Comparison of ENCODE assay signal across 8 cellular contexts in the genomic region with DNA sequence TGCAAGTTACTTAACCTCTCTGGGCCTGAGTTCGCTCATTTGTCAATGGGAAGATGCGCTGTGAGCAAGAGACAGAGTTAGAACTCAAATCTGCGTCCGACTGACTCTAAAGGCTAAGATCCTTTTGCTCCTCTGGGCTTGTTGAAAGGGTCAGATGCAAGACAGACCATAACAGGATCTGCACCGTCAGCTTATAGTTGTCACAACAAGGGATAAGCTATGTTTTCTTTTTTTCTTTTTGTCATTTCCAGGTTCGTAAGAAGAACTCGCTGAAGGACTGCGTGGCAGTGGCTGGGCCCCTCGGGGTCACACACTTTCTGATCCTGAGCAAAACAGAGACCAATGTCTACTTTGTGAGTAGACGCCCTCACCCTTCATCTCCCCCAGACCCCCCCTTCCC. TPM values are rescaled to one million over a fixed set of nuclear protein-coding genes. Genes with fewer than 3 reads are reported as not detected.
A peak's percentile ranks its signal among the peaks of the same experiment; 100 is the strongest.
DNase-seq lines count a peak whose midpoint lies in the region; ATAC-seq and TF ChIP-seq lines count a peak whose summit lies in the region.

No MANE protein-coding gene starts in this region.

- CTCF ChIA-PET in activated CD4-positive, alpha-beta T cell treated with anti-CD3 and anti-CD28 coated beads, Interleukin-2, amount 10 ng/mL, durations not matched to agents 7 days and 5 days (lab: Charles Lee) = interaction anchor here (0.7 to 2.5 kb wide), 7 partner anchors 9 to 166 kb away, joined by 3 to 13 read pairs (median 6); a partner anchor contains a TSS

- no peak for TF ChIP-seq CTCF in suprapubic skin (IDR thresholded peaks at IDR 0.05)

- peak overlapping the region; percentile 75 for H3K4me3 ChIP-seq in suprapubic skin

- no peaks in the 10 kb centered on the region for H3K9me3 Mint-ChIP-seq in activated CD4-positive, alpha-beta T cell treated with anti-CD3 and anti-CD28 coated beads, Interleukin-2, amount 10 ng/mL, durations not matched to agents 7 days and 5 days
- no peaks in the 10 kb centered on the region for H3K9me3 Mint-ChIP-seq in activated T-helper 2 cell treated with anti-CD3 and anti-CD28 coated beads, Interferon-gamma antibody, Interleukin-2, Interleukin-4, amounts not matched to agents 10 μg/mL and 5 μg/mL and 100 μg/mL, durations not matched to agents 14 hours and 24 hours and 36 hours
- no peaks in the 10 kb centered on the region for H3K9me3 Mint-ChIP-seq in immature natural killer cell

- no peak for TF ChIP-seq POLR2A in suprapubic skin (IDR thresholded peaks at IDR 0.05)

- no peaks in the 10 kb centered on the region for H3K27me3 ChIP-seq in suprapubic skin

- WGBS in suprapubic skin = 81% methylated on average over 10 of the region's 10 CpGs

- TF ChIP-seq EP300 in suprapubic skin (IDR thresholded peaks at IDR 0.05) = no peak

- H3K27ac Mint-ChIP-seq in activated CD4-positive, alpha-beta T cell treated with anti-CD3 and anti-CD28 coated beads, Interleukin-2, amount 10 ng/mL, durations not matched to agents 7 days and 5 days = peak overlapping the region; percentile 95
- peak overlapping the region; percentile 69 for H3K27ac Mint-ChIP-seq in activated T-helper 2 cell treated with anti-CD3 and anti-CD28 coated beads, Interferon-gamma antibody, Interleukin-2, Interleukin-4, amounts not matched to agents 10 μg/mL and 5 μg/mL and 100 μg/mL, durations not matched to agents 14 hours and 24 hours and 36 hours
- H3K27ac Mint-ChIP-seq in immature natural killer cell = peak overlapping the region; percentile 88 to 100 (median 92)

- peaks cover 43% of the 10 kb centered on the region for H3K36me3 ChIP-seq in suprapubic skin

- peaks cover 72% of the 10 kb centered on the region for H3K4me1 Mint-ChIP-seq in activated CD4-positive, alpha-beta T cell treated with anti-CD3 and anti-CD28 coated beads, Interleukin-2, amount 10 ng/mL, durations not matched to agents 7 days and 5 days
- H3K4me1 Mint-ChIP-seq in activated T-helper 2 cell treated with anti-CD3 and anti-CD28 coated beads, Interferon-gamma antibody, Interleukin-2, Interleukin-4, amounts not matched to agents 10 μg/mL and 5 μg/mL and 100 μg/mL, durations not matched to agents 14 hours and 24 hours and 36 hours (ENCODE audit: low read depth) = peaks cover 54% of the 10 kb centered on the region
- peaks cover 68 to 72% of the 10 kb centered on the region in 2 donors for H3K4me1 Mint-ChIP-seq in immature natural killer cell

- peaks cover 37% of the 10 kb centered on the region for H3K36me3 Mint-ChIP-seq in activated CD4-positive, alpha-beta T cell treated with anti-CD3 and anti-CD28 coated beads, Interleukin-2, amount 10 ng/mL, durations not matched to agents 7 days and 5 days (ENCODE audit: low read depth)
- peaks cover 53% of the 10 kb centered on the region for H3K36me3 Mint-ChIP-seq in activated T-helper 2 cell treated with anti-CD3 and anti-CD28 coated beads, Interferon-gamma antibody, Interleukin-2, Interleukin-4, amounts not matched to agents 10 μg/mL and 5 μg/mL and 100 μg/mL, durations not matched to agents 14 hours and 24 hours and 36 hours (ENCODE audit: low read depth)
- H3K36me3 Mint-ChIP-seq in immature natural killer cell = peaks cover 3 to 19% (median 6%) of the 10 kb centered on the region in 3 donors

- H3K4me3 Mint-ChIP-seq in activated CD4-positive, alpha-beta T cell treated with anti-CD3 and anti-CD28 coated beads, Interleukin-2, amount 10 ng/mL, durations not matched to agents 7 days and 5 days = peak overlapping the region; percentile 83
- peak overlapping the region; percentile 95 for H3K4me3 Mint-ChIP-seq in activated T-helper 2 cell treated with anti-CD3 and anti-CD28 coated beads, Interferon-gamma antibody, Interleukin-2, Interleukin-4, amounts not matched to agents 10 μg/mL and 5 μg/mL and 100 μg/mL, durations not matched to agents 14 hours and 24 hours and 36 hours (ENCODE audit: low read depth)
- peak overlapping the region; percentile 65 to 86 (median 83) for H3K4me3 Mint-ChIP-seq in immature natural killer cell

- intact Hi-C loops in activated T-helper 2 cell treated with anti-CD3 and anti-CD28 coated beads, Interferon-gamma antibody, Interleukin-2, Interleukin-4, amounts not matched to agents 10 μg/mL and 5 μg/mL and 100 μg/mL, durations not matched to agents 14 hours and 24 hours and 36 hours (cut with micrococcal nuclease) = loop anchor here (5.0 kb wide), 2 partner anchors 145 to 300 kb away; a partner anchor contains a TSS

- no peak for DNase-seq in activated CD4-positive, alpha-beta T cell treated with anti-CD3 and anti-CD28 coated beads, Interleukin-2, amount 10 ng/mL, durations not matched to agents 7 days and 5 days
- DNase-seq in activated CD4-positive, alpha-beta T cell treated with anti-CD3 and anti-CD28 coated beads for 4 hours = no peak
- DNase-seq in activated T-helper 2 cell treated with anti-CD3 and anti-CD28 coated beads, Interferon-gamma antibody, Interleukin-2, Interleukin-4, amounts not matched to agents 10 μg/mL and 5 μg/mL and 100 μg/mL, durations not matched to agents 14 hours and 24 hours and 36 hours (ENCODE audit: low spot score) = no peak
- DNase-seq in immature natural killer cell (no peak), suprapubic skin (ENCODE audit: low spot score in 2 of 2) (no peak), DMS 273 (lab: John Stamatoyannopoulos, UW; ENCODE audit: unreplicated experiment) (no peak)

- no peak overlapping the region for H3K27ac ChIP-seq in suprapubic skin

- POLR2A ChIA-PET in activated CD4-positive, alpha-beta T cell treated with anti-CD3 and anti-CD28 coated beads, Interleukin-2, amount 10 ng/mL, durations not matched to agents 7 days and 5 days (lab: Charles Lee) = interaction anchor here (1.4 kb wide), 1 partner anchor 11 kb away, joined by 6 read pairs; no protein-coding TSS in a partner anchor

- no peaks in the 10 kb centered on the region for H3K27me3 Mint-ChIP-seq in activated CD4-positive, alpha-beta T cell treated with anti-CD3 and anti-CD28 coated beads, Interleukin-2, amount 10 ng/mL, durations not matched to agents 7 days and 5 days
- H3K27me3 Mint-ChIP-seq in activated T-helper 2 cell treated with anti-CD3 and anti-CD28 coated beads, Interferon-gamma antibody, Interleukin-2, Interleukin-4, amounts not matched to agents 10 μg/mL and 5 μg/mL and 100 μg/mL, durations not matched to agents 14 hours and 24 hours and 36 hours (ENCODE audit: low read depth) = no peaks in the 10 kb centered on the region
- peaks cover 17 to 39% (median 28%) of the 10 kb centered on the region in 3 donors for H3K27me3 Mint-ChIP-seq in immature natural killer cell (ENCODE audit: low read depth in 3 of 3)

- H3K9me3 ChIP-seq in suprapubic skin = no peaks in the 10 kb centered on the region

- ATAC-seq in GM18498 (IDR thresholded peaks at IDR 0.05; ENCODE audit: unreplicated experiment) (no peak), HG03457 (IDR thresholded peaks at IDR 0.05; ENCODE audit: unreplicated experiment) (no peak)

- peaks cover 26% of the 10 kb centered on the region for H3K4me1 ChIP-seq in suprapubic skin

RNA-seq across cellular contexts. Expression of a gene that starts 1.1 kb away (rescaled TPM):
- total RNA-seq in activated CD4-positive, alpha-beta T cell treated with anti-CD3 and anti-CD28 coated beads, Interleukin-2, amount 10 ng/mL, durations not matched to agents 7 days and 5 days = 10 to 100 TPM; 77.8 to 77.9 TPM
- total RNA-seq in activated T-helper 2 cell treated with anti-CD3 and anti-CD28 coated beads, Interferon-gamma antibody, Interleukin-2, Interleukin-4, amounts not matched to agents 10 μg/mL and 5 μg/mL and 100 μg/mL, durations not matched to agents 14 hours and 24 hours and 36 hours = 160 and 162 TPM in 2 replicates
- 10 to 100 TPM; 12.1 to 44.8 (median 18.4) TPM for polyA plus RNA-seq in immature natural killer cell
- total RNA-seq in suprapubic skin = 10 to 100 TPM; 41.9 to 55.1 (median 46.8) TPM

RNA-seq across cellular contexts. Expression of a gene that starts 4.2 kb away (rescaled TPM):
- 10 to 100 TPM; 39.1 to 43.1 TPM for total RNA-seq in activated CD4-positive, alpha-beta T cell treated with anti-CD3 and anti-CD28 coated beads, Interleukin-2, amount 10 ng/mL, durations not matched to agents 7 days and 5 days
- 41.8 and 46.5 TPM in 2 replicates for total RNA-seq in activated T-helper 2 cell treated with anti-CD3 and anti-CD28 coated beads, Interferon-gamma antibody, Interleukin-2, Interleukin-4, amounts not matched to agents 10 μg/mL and 5 μg/mL and 100 μg/mL, durations not matched to agents 14 hours and 24 hours and 36 hours
- polyA plus RNA-seq in immature natural killer cell = 10 to 100 TPM in 1 of 3 donors, 1 to 10 TPM in 2; 2.6 to 26.7 (median 6.9) TPM
- total RNA-seq in suprapubic skin = 10 to 100 TPM; 16.4 to 32.9 (median 19.9) TPM

RNA-seq across cellular contexts. Expression of a gene that starts 4.8 kb away (rescaled TPM):
- 1 to 10 TPM in 1 of 2 experiments, under 1 TPM in 1; 0.99 to 1.3 TPM for total RNA-seq in activated CD4-positive, alpha-beta T cell treated with anti-CD3 and anti-CD28 coated beads, Interleukin-2, amount 10 ng/mL, durations not matched to agents 7 days and 5 days
- 7.7 and 8.0 TPM in 2 replicates for total RNA-seq in activated T-helper 2 cell treated with anti-CD3 and anti-CD28 coated beads, Interferon-gamma antibody, Interleukin-2, Interleukin-4, amounts not matched to agents 10 μg/mL and 5 μg/mL and 100 μg/mL, durations not matched to agents 14 hours and 24 hours and 36 hours
- polyA plus RNA-seq in immature natural killer cell = 1 to 10 TPM in 2 of 3 donors, under 1 TPM in 1; 0.53 to 1.9 (median 1.2) TPM
- total RNA-seq in suprapubic skin = 1 to 10 TPM in 1 of 4 donors, under 1 TPM in 2, not detected in 1; 0.38 to 1.1 (median 0.42) TPM

RNA-seq across cellular contexts. Expression of a gene that starts 12.4 kb away (rescaled TPM):
- total RNA-seq in activated CD4-positive, alpha-beta T cell treated with anti-CD3 and anti-CD28 coated beads, Interleukin-2, amount 10 ng/mL, durations not matched to agents 7 days and 5 days = 100 to 1,000 TPM; 228 to 230 TPM
- total RNA-seq in activated T-helper 2 cell treated with anti-CD3 and anti-CD28 coated beads, Interferon-gamma antibody, Interleukin-2, Interleukin-4, amounts not matched to agents 10 μg/mL and 5 μg/mL and 100 μg/mL, durations not matched to agents 14 hours and 24 hours and 36 hours = 303 and 306 TPM in 2 replicates
- 100 to 1,000 TPM; 334 to 509 (median 485) TPM for polyA plus RNA-seq in immature natural killer cell
- 100 to 1,000 TPM; 211 to 315 (median 225) TPM for total RNA-seq in suprapubic skin

RNA-seq across cellular contexts. Expression of a gene that starts 21.1 kb away (rescaled TPM):
- 100 to 1,000 TPM; 100 to 108 TPM for total RNA-seq in activated CD4-positive, alpha-beta T cell treated with anti-CD3 and anti-CD28 coated beads, Interleukin-2, amount 10 ng/mL, durations not matched to agents 7 days and 5 days
- total RNA-seq in activated T-helper 2 cell treated with anti-CD3 and anti-CD28 coated beads, Interferon-gamma antibody, Interleukin-2, Interleukin-4, amounts not matched to agents 10 μg/mL and 5 μg/mL and 100 μg/mL, durations not matched to agents 14 hours and 24 hours and 36 hours = 56.1 and 56.2 TPM in 2 replicates
- polyA plus RNA-seq in immature natural killer cell = 10 to 100 TPM; 39.4 to 78.4 (median 44.2) TPM
- total RNA-seq in suprapubic skin = 10 to 100 TPM; 11.8 to 26.7 (median 22.3) TPM
